1 cellular context compared by ENCODE assay signal in the genomic region with DNA sequence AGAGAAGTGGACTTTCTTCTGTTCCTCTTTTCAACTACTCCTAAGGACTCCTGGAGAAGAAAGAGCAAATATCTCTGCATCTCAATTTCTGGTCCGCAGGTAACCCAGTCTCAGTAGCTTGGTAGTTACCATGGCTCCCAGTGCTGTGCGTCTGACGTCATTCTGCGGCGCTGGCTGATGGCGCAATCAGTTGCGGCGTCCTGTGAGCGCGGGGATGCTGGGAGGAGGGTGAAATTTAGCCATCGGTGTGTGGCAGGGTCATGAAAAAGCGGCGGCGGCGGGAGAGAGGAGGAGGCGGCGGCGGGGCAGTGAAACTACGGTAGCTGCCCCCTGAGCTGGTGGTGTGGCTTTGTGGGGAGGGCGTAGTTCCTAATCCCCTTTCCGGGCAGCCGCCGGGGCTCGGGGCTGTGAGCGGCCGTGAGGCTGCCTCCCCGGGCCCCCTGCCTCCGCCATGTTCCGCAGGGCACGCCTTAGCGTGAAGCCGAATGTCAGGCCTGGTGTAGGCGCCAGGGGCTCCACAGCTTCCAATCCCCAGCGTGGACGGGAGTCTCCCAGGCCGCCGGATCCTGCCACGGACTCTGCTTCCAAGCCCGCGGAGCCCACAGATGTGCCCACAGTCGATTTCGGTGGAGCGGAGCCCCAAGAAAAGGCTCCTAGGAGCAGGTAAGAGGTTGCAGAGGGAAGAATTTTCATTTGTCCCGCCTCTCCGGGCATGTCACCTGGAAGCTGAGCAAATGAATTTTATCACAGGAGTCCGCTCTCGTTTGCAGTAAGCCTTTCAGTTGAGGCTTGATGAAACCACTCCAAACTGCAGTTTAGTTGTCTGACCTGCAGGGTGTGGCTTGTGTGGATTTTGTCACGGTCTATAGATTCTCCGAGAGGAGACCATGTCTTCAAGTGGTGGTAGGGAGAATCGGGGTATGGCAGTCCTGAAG.
TF ChIP-seq lines count a peak whose summit lies in the region.

A gene with protein sequence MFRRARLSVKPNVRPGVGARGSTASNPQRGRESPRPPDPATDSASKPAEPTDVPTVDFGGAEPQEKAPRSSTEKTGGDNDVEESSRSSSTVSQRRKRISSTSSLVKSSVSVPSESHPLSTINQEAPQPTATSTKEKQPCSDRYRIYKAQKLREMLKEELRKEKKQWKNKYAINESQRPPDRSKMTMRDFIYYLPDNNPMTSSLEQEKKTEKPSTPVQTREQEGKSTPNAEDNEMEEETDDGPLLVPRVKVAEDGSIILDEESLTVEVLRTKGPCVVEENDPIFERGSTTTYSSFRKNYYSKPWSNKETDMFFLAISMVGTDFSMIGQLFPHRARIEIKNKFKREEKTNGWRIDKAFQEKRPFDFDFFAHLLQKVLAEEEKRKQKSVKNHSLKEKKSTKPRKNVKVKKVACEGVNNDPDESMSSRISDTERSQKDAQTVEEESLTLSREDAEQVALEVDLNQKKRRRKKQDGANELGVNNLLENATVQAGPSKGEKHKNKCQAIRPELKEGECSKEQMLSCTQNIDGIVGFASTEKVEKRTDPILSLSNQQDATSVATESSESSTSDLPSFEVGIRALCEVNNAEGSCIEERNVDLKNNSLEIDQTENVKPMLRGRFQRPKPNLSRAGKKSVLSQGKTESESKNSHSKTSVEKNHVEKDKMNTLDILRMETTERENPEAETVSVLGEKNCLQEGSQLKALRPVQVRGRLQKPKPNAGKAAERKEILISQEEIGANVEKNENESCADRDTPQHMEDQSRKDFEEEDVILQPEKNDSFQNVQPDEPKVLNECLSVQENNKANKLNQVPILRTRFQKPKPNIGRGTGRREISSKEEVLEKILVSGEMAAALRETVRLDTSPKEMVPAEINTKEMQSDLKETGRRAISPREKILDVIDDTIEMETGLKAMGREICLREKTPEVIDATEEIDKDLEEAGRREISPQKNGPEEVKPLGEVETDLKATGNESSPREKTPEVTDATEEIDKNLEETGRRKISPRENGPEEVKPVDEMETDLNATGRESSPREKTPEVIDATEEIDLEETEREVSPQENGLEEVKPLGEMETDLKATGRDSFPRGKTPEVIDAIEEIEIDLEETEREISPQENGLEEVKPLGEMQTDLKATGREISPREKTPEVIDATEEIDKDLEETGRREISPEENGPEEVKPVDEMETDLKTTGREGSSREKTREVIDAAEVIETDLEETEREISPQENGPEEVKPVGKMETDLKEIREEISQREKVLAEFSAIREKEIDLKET (N-terminal part only) (plus strand): TSS at position 225 of the 935 bp plus-strand sequence. CDS start 227 bp downstream, at position 452.

TF ChIP-seq in K562, 482 proteins besides CTCF, POLR2A, EP300 and RAD21 (continued from another document and continues in another):
- TF ChIP-seq ZNF507 (tag; conservative IDR thresholded peaks at IDR 0.05), result no peak
- TF ChIP-seq SIN3B (IDR thresholded peaks at IDR 0.05; ENCODE audit: low read depth), result peak; percentile 92
- TF ChIP-seq NR2F6 (CRISPR knock-in tag; IDR thresholded peaks at IDR 0.05), result no peak
- peak; percentile 79 for TF ChIP-seq TAF1 (IDR thresholded peaks at IDR 0.05; ENCODE audit: control insufficient read depth, extremely low read depth, insufficient read depth, low read length, severe bottlenecking)
- TF ChIP-seq, protein P1, sequence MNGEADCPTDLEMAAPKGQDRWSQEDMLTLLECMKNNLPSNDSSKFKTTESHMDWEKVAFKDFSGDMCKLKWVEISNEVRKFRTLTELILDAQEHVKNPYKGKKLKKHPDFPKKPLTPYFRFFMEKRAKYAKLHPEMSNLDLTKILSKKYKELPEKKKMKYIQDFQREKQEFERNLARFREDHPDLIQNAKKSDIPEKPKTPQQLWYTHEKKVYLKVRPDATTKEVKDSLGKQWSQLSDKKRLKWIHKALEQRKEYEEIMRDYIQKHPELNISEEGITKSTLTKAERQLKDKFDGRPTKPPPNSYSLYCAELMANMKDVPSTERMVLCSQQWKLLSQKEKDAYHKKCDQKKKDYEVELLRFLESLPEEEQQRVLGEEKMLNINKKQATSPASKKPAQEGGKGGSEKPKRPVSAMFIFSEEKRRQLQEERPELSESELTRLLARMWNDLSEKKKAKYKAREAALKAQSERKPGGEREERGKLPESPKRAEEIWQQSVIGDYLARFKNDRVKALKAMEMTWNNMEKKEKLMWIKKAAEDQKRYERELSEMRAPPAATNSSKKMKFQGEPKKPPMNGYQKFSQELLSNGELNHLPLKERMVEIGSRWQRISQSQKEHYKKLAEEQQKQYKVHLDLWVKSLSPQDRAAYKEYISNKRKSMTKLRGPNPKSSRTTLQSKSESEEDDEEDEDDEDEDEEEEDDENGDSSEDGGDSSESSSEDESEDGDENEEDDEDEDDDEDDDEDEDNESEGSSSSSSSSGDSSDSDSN (IDR thresholded peaks at IDR 0.05; ENCODE audit: borderline replicate concordance in 1 of 2, low read depth in 2 of 2, low read length in 2 of 2), result peak; percentile 88; a peak in 2 of 4 replicates
- TF ChIP-seq, protein P2, sequence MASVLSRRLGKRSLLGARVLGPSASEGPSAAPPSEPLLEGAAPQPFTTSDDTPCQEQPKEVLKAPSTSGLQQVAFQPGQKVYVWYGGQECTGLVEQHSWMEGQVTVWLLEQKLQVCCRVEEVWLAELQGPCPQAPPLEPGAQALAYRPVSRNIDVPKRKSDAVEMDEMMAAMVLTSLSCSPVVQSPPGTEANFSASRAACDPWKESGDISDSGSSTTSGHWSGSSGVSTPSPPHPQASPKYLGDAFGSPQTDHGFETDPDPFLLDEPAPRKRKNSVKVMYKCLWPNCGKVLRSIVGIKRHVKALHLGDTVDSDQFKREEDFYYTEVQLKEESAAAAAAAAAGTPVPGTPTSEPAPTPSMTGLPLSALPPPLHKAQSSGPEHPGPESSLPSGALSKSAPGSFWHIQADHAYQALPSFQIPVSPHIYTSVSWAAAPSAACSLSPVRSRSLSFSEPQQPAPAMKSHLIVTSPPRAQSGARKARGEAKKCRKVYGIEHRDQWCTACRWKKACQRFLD (CRISPR knock-in tag; IDR thresholded peaks at IDR 0.05), result peak; percentile 69; the same call in 1 of the 2 replicates
- TF ChIP-seq, protein P3, sequence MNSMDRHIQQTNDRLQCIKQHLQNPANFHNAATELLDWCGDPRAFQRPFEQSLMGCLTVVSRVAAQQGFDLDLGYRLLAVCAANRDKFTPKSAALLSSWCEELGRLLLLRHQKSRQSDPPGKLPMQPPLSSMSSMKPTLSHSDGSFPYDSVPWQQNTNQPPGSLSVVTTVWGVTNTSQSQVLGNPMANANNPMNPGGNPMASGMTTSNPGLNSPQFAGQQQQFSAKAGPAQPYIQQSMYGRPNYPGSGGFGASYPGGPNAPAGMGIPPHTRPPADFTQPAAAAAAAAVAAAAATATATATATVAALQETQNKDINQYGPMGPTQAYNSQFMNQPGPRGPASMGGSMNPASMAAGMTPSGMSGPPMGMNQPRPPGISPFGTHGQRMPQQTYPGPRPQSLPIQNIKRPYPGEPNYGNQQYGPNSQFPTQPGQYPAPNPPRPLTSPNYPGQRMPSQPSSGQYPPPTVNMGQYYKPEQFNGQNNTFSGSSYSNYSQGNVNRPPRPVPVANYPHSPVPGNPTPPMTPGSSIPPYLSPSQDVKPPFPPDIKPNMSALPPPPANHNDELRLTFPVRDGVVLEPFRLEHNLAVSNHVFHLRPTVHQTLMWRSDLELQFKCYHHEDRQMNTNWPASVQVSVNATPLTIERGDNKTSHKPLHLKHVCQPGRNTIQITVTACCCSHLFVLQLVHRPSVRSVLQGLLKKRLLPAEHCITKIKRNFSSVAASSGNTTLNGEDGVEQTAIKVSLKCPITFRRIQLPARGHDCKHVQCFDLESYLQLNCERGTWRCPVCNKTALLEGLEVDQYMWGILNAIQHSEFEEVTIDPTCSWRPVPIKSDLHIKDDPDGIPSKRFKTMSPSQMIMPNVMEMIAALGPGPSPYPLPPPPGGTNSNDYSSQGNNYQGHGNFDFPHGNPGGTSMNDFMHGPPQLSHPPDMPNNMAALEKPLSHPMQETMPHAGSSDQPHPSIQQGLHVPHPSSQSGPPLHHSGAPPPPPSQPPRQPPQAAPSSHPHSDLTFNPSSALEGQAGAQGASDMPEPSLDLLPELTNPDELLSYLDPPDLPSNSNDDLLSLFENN (IDR thresholded peaks at IDR 0.05; ENCODE audit: low read depth in 2 of 2, low read length in 2 of 2), result no peak
- peak; percentile 99 for TF ChIP-seq ATF7 (IDR thresholded peaks at IDR 0.05)
- TF ChIP-seq, protein P4, sequence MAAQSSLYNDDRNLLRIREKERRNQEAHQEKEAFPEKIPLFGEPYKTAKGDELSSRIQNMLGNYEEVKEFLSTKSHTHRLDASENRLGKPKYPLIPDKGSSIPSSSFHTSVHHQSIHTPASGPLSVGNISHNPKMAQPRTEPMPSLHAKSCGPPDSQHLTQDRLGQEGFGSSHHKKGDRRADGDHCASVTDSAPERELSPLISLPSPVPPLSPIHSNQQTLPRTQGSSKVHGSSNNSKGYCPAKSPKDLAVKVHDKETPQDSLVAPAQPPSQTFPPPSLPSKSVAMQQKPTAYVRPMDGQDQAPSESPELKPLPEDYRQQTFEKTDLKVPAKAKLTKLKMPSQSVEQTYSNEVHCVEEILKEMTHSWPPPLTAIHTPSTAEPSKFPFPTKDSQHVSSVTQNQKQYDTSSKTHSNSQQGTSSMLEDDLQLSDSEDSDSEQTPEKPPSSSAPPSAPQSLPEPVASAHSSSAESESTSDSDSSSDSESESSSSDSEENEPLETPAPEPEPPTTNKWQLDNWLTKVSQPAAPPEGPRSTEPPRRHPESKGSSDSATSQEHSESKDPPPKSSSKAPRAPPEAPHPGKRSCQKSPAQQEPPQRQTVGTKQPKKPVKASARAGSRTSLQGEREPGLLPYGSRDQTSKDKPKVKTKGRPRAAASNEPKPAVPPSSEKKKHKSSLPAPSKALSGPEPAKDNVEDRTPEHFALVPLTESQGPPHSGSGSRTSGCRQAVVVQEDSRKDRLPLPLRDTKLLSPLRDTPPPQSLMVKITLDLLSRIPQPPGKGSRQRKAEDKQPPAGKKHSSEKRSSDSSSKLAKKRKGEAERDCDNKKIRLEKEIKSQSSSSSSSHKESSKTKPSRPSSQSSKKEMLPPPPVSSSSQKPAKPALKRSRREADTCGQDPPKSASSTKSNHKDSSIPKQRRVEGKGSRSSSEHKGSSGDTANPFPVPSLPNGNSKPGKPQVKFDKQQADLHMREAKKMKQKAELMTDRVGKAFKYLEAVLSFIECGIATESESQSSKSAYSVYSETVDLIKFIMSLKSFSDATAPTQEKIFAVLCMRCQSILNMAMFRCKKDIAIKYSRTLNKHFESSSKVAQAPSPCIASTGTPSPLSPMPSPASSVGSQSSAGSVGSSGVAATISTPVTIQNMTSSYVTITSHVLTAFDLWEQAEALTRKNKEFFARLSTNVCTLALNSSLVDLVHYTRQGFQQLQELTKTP (IDR thresholded peaks at IDR 0.05; ENCODE audit: low read depth in 1 of 2, partially characterized antibody in 2 of 2), result peak in 1 of 2 experiments; percentile 81
- no peak; the same call in 1 of the 2 replicates for TF ChIP-seq E2F3 (CRISPR knock-in tag; IDR thresholded peaks at IDR 0.05)
- TF ChIP-seq ZNF444 (CRISPR knock-in tag; IDR thresholded peaks at IDR 0.05), result no peak
- TF ChIP-seq DNMT1 (IDR thresholded peaks at IDR 0.05), result no peak
- TF ChIP-seq MYC (IDR thresholded peaks at IDR 0.05; ENCODE audit: low read depth, low read length), result peak; percentile 91
- peak; percentile 79; the same call in 1 of the 2 replicates for TF ChIP-seq MYC (CRISPR knock-in tag; IDR thresholded peaks at IDR 0.05; ENCODE audit: borderline replicate concordance, low read depth)
- TF ChIP-seq BACH1 (tag; IDR thresholded peaks at IDR 0.05), result no peak
- TF ChIP-seq, protein P5, sequence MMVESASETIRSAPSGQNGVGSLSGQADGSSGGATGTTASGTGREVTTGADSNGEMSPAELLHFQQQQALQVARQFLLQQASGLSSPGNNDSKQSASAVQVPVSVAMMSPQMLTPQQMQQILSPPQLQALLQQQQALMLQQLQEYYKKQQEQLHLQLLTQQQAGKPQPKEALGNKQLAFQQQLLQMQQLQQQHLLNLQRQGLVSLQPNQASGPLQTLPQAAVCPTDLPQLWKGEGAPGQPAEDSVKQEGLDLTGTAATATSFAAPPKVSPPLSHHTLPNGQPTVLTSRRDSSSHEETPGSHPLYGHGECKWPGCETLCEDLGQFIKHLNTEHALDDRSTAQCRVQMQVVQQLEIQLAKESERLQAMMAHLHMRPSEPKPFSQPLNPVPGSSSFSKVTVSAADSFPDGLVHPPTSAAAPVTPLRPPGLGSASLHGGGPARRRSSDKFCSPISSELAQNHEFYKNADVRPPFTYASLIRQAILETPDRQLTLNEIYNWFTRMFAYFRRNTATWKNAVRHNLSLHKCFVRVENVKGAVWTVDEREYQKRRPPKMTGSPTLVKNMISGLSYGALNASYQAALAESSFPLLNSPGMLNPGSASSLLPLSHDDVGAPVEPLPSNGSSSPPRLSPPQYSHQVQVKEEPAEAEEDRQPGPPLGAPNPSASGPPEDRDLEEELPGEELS (CRISPR knock-in tag; IDR thresholded peaks at IDR 0.05; ENCODE audit: borderline replicate concordance), result no peak
- peak; percentile 82 for TF ChIP-seq ZNF143 (CRISPR knock-in tag; IDR thresholded peaks at IDR 0.05)
- TF ChIP-seq, protein P6, sequence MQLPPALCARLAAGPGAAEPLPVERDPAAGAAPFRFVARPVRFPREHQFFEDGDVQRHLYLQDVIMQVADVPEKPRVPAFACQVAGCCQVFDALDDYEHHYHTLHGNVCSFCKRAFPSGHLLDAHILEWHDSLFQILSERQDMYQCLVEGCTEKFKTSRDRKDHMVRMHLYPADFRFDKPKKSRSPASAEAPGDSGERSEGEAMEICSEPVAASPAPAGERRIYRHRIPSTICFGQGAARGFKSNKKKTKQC (CRISPR knock-in tag; IDR thresholded peaks at IDR 0.05), result peak; percentile 79
- TF ChIP-seq XRCC4 (IDR thresholded peaks at IDR 0.05; ENCODE audit: extremely low read depth, insufficient read depth, insufficient read length), result no peak
- peak; percentile 53 to 99; a peak in 2 of 4 replicates for TF ChIP-seq TBL1XR1 (IDR thresholded peaks at IDR 0.05; ENCODE audit: low read length in 2 of 2)
- TF ChIP-seq MTA2 (IDR thresholded peaks at IDR 0.05; ENCODE audit: low read depth), result no peak; the same call in 1 of the 2 replicates
- TF ChIP-seq FIP1L1 (IDR thresholded peaks at IDR 0.05; ENCODE audit: low read depth, low read length, poor library complexity, severe bottlenecking), result peak; percentile 65
- TF ChIP-seq ZKSCAN8 (CRISPR knock-in tag; IDR thresholded peaks at IDR 0.05), result no peak
- no peak for TF ChIP-seq ZNF644 (tag; IDR thresholded peaks at IDR 0.05; ENCODE audit: low read depth)
- no peak for TF ChIP-seq SMAD2 (IDR thresholded peaks at IDR 0.05; ENCODE audit: low read depth, low read length)
- 0 out of 2 replicates have a peak, but pooled peaks have one; percentile 33 for TF ChIP-seq GTF2F1 (IDR thresholded peaks at IDR 0.05; ENCODE audit: low read depth, low read length)
- no peak for TF ChIP-seq U2AF1 (optimal IDR thresholded peaks at IDR 0.05; ENCODE audit: low read depth, low read length)
- TF ChIP-seq EZH2 (IDR thresholded peaks at IDR 0.05; ENCODE audit: borderline replicate concordance, low read depth, low read length), result no peak
